In the genomic region with DNA sequence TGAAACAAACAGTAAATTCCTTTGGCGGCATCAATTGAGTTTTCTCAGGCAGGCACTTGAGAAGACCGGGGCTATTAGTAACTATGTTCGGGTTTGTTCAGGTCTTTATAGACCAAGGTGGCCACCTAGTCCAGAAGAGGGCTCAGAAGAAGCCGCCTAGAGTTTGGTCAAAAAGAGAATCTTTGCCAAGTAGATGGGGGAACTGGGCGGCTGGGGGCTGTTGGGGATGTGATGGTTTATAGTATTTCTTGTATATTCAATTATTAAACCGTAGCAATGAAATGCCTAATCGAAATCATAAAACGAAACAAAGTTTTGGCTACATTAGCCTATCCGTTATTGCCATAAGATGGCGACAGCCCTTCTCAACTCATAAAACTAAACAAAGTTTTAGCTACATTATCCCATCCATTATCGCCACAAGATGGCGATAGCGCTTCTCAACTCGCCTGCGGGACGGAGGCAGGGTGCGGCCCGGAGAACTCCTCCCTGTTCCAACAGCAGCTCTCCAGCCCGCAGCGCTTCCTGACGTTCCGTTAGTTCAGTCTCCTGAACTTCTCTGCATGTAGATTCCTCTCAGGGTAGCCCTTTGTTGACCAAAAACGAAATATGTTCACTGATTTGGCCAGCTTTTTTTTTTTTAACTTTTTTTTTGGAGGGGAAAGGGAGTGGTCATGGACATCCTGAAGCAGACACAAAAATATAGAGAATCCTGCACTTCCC, we compare ENCODE assay signal across 7 cellular contexts.
DNase-seq lines count a peak whose midpoint lies in the region; ATAC-seq and TF ChIP-seq lines count a peak whose summit lies in the region.

No MANE protein-coding gene starts in this region.

- peaks cover 4% of the 10 kb centered on the region for H3K36me3 Mint-ChIP-seq in chondrocyte (ENCODE audit: low read depth)

- H3K4me1 Mint-ChIP-seq in chondrocyte (ENCODE audit: low read depth): peaks cover 21% of the 10 kb centered on the region

- intact Hi-C loops in left lung (cut with DNase I): no loop called here

- H3K4me1 ChIP-seq in left lung: peaks cover 5 to 17% of the 10 kb centered on the region in 2 donors

- DNase-seq in NCI-H1694 treated with DMSO at 0.1 percent for 48 hours (lab: John Stamatoyannopoulos, UW): peak; percentile 65
- peak; percentile 94 for DNase-seq in chondrocyte (ENCODE audit: low spot score)
- DNase-seq in left lung: peak; percentile 93 to 96
- DNase-seq in stimulated activated CD4-positive, alpha-beta T cell treated with anti-CD3 and anti-CD28 coated beads, Interleukin-2, amount 100 ng/mL, for 48 hours: peak; percentile 79 to 82

- no peaks in the 10 kb centered on the region for H3K27me3 Mint-ChIP-seq in chondrocyte (ENCODE audit: low read depth)

- peak; percentile 66 for TF ChIP-seq CTCF in GM12874 (IDR thresholded peaks at IDR 0.05; ENCODE audit: insufficient read depth, low read depth, low read length)
- TF ChIP-seq CTCF in chondrocyte (IDR thresholded peaks at IDR 0.05): peak; percentile 95
- peak; percentile 78 to 84 for TF ChIP-seq CTCF in left lung (IDR thresholded peaks at IDR 0.05)

- peak overlapping the region in 1 of 2 donors; percentile 23 for H3K4me3 ChIP-seq in left lung

- no peaks in the 10 kb centered on the region for H3K9me3 Mint-ChIP-seq in chondrocyte (ENCODE audit: low read depth)

- no peaks in the 10 kb centered on the region for H3K27me3 ChIP-seq in left lung

- ATAC-seq in HG02623 (IDR thresholded peaks at IDR 0.05; ENCODE audit: unreplicated experiment) (peak; percentile 69), left lung (peak; percentile 92)
- peak; percentile 83 to 84 for ATAC-seq in activated CD4-positive, CD25-positive, alpha-beta regulatory T cell treated with anti-CD3 and anti-CD28 coated beads, Interleukin-2, amount 50 U/mL, for 24 hours

- H3K9me3 ChIP-seq in left lung: no peaks in the 10 kb centered on the region

- peak overlapping the region; percentile 91 for H3K27ac Mint-ChIP-seq in chondrocyte (ENCODE audit: unreplicated experiment)

- peak overlapping the region; percentile 79 for H3K4me3 Mint-ChIP-seq in chondrocyte (ENCODE audit: unreplicated experiment)

- H3K36me3 ChIP-seq in left lung: no peaks in the 10 kb centered on the region

- H3K27ac ChIP-seq in left lung: peak overlapping the region; percentile 54 to 56
